Comparison of ENCODE assay signal across 9 cellular contexts in the genomic region with DNA sequence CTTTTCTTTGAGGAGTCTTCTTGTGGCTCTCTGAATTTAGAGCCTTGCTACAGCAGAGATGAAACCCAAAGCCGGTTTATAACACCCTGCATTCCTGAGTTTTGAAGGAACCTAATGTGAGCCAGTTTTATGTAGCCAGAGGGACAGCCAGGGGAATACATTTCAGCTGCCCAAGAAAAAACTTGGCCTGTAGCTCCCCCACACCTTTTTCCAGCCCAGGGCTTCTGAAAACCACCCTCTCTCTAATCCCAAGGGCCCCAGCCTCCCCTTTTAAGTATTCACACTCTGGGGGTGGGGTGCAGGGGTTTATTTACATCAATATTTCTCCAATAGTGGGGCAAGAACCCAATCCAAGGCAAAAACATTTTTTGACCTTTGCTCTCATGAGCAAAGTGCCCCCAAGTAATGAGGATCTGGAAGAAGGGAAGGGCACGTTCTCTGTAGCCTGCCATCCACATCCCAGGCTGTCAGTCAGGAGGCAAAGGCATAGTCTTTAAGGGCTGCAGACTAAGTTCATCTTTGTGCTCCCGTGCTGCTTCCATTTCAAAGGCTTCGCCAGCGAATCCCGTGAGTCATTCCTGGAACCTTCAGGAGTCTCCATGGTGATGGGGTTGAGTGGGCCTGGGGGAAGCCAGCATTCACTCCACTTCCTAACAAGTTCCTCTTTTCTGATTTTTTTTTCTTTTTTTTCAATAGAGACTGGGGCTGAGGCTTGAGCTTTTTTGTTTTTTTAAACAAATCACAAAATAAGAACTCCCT. TPM values are rescaled to one million over a fixed set of nuclear protein-coding genes. Genes with fewer than 3 reads are reported as not detected.
DNase-seq lines count a peak whose midpoint lies in the region; ATAC-seq, FAIRE-seq and TF ChIP-seq lines count a peak whose summit lies in the region.
"Had no signal": no experiment of that assay in that cellular context is flagged by ENCODE, and none has a peak within 500 bp of the region (broad histone marks: within the 10 kb centered on the region; RNA-seq: fewer than 3 reads in every experiment).

No MANE protein-coding gene starts in this region.

- TF ChIP-seq POLR2A in H54 (IDR thresholded peaks at IDR 0.05; ENCODE audit: low read depth, low read length) (no peak), gastrocnemius medialis (IDR thresholded peaks at IDR 0.05) (no peak)

- intact Hi-C loops in head of caudate nucleus (cut with DNase I) = no loop called here
- intact Hi-C loops in gastrocnemius medialis (cut with DNase I; ENCODE audit: low total_unique reads) = no loop called here

- no peaks in the 10 kb centered on the region for H3K36me3 ChIP-seq in gastrocnemius medialis

- ATAC-seq in gastrocnemius medialis = peak; percentile 28 to 34
- no peak for ATAC-seq in HG02973 (IDR thresholded peaks at IDR 0.05; ENCODE audit: unreplicated experiment)
- ATAC-seq in GM18868 (IDR thresholded peaks at IDR 0.05; ENCODE audit: unreplicated experiment) = no peak

- TF ChIP-seq CTCF in gastrocnemius medialis (IDR thresholded peaks at IDR 0.05 in 4 of 5, conservative IDR thresholded peaks at IDR 0.05 in 1 of 5) = no peak

- in situ Hi-C loops in gastrocnemius medialis (cut with MboI; ENCODE audit: low sequenced_read_pairs in 4 of 4) = no loop called here

- no peaks in the 10 kb centered on the region for H3K9me3 ChIP-seq in gastrocnemius medialis

- peak; percentile 52 for DNase-seq in H54 (ENCODE audit: insufficient read length, low spot score)
- DNase-seq in SW480 (ENCODE audit: low spot score) = peak; percentile 53
- peak; percentile 21 to 92 (median 70) for DNase-seq in head of caudate nucleus
- peak in 1 of 2 donors; percentile 59 for DNase-seq in gastrocnemius medialis
- DNase-seq in DMS153 (lab: John Stamatoyannopoulos, UW) = no peak
- DNase-seq in HT-29 (ENCODE audit: low spot score) = no peak
- DNase-seq: stimulated activated CD4-positive, alpha-beta T cell treated with anti-CD3 and anti-CD28 coated beads, Interleukin-15, amount 100 ng/mL, for 24 hours had no signal

- no peaks in the 10 kb centered on the region for H3K27me3 ChIP-seq in gastrocnemius medialis

- no peak overlapping the region for H3K4me3 ChIP-seq in gastrocnemius medialis

- peak overlapping the region; percentile 29 to 47 (median 36) for H3K27ac ChIP-seq in gastrocnemius medialis

- FAIRE-seq in H54 (lab: Jason Lieb, UNC) = no peak

- H3K4me1 ChIP-seq in gastrocnemius medialis = peaks cover 0 to 4% of the 10 kb centered on the region in 2 donors

RNA-seq across cellular contexts. Expression of a gene that starts 33.2 kb away (rescaled TPM):
- 10 to 100 TPM; 12.8 to 37.7 (median 23.3) TPM for total RNA-seq in gastrocnemius medialis
- not detected in 2 replicates for total RNA-seq in HT-29 (2014; rRNA removed; shearing (Covaris generic))

RNA-seq across cellular contexts. Expression of a gene that starts 59.6 kb away (rescaled TPM):
- not detected for total RNA-seq in gastrocnemius medialis
- not detected in 2 replicates for total RNA-seq in HT-29 (2014; rRNA removed; shearing (Covaris generic))

Comparison
In these comparisons a context has a peak if more than half of its experiments do, and no peak if none do; other contexts are left out.
1. DNase-seq: peak in H54 (single experiment), SW480 (single experiment) and head of caudate nucleus (42 of 42); none in DMS153 (single experiment) and HT-29 (single experiment).
2. ATAC-seq: peak in gastrocnemius medialis (2 of 2); none in HG02973 (single experiment) and GM18868 (single experiment).
3. RNA of a gene that starts 33.2 kb away (total RNA-seq): 12.8 to 37.7 TPM in gastrocnemius medialis; not detected in HT-29; every median in the first group is over 10 times any median in the second.